Comparison of ENCODE assay signal across 24 cellular contexts in the genomic region with DNA sequence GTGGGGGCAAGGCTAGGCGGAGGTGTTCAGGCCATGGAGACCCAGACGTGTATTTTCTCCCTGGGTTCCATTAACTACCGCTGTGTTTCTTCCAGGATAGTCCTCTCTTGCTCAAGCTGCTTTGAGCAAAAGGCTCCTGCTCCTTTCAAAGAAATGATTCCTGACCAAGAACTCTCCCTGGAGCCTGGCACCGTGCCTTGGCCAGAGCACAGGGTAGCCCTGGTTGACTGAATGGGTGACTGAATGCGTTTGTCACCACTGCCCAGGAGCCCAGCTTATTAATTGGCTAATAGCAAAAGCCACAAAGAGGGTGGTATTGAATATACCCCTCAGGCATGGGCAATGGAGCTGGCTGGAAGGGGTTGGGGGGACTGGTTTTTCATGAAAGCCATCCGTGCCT. TPM values are rescaled to one million over a fixed set of nuclear protein-coding genes. Genes with fewer than 3 reads are reported as not detected.
"Had no signal": no experiment of that assay in that cellular context is flagged by ENCODE, and none has a peak within 500 bp of the region (broad histone marks: within the 10 kb centered on the region; RNA-seq: fewer than 3 reads in every experiment).

No MANE protein-coding gene starts in this region.

- H3K36me3 Mint-ChIP-seq: memory B cell; mesothelial cell of epicardium; naive thymus-derived CD4-positive, alpha-beta T cell; stimulated activated memory B cell treated with anti-CD40 and anti-IgM and Interleukin-4, amounts not matched to agents 10 μg/mL and 1 μg/mL and 100 μg/mL, for 72 hours had no signal

- H3K4me1 Mint-ChIP-seq: mesothelial cell of epicardium had no signal

- H3K4me3 Mint-ChIP-seq: memory B cell; mesothelial cell of epicardium; naive thymus-derived CD4-positive, alpha-beta T cell; nephron progenitor cell; stimulated activated memory B cell treated with anti-CD40 and anti-IgM and Interleukin-4, amounts not matched to agents 10 μg/mL and 1 μg/mL and 100 μg/mL, for 72 hours had no signal

- H3K27me3 Mint-ChIP-seq: memory B cell; stimulated activated memory B cell treated with anti-CD40 and anti-IgM and Interleukin-4, amounts not matched to agents 10 μg/mL and 1 μg/mL and 100 μg/mL, for 72 hours had no signal

- H3K27ac Mint-ChIP-seq: memory B cell; mesothelial cell of epicardium; naive thymus-derived CD4-positive, alpha-beta T cell; nephron progenitor cell; stimulated activated memory B cell treated with anti-CD40 and anti-IgM and Interleukin-4, amounts not matched to agents 10 μg/mL and 1 μg/mL and 100 μg/mL, for 72 hours had no signal

- H3K9me3 Mint-ChIP-seq: memory B cell; mesothelial cell of epicardium; naive thymus-derived CD4-positive, alpha-beta T cell; nephron progenitor cell; stimulated activated memory B cell treated with anti-CD40 and anti-IgM and Interleukin-4, amounts not matched to agents 10 μg/mL and 1 μg/mL and 100 μg/mL, for 72 hours had no signal

- H3K36me3 ChIP-seq: gastrocnemius medialis, lower lobe of right lung, ovary, right lobe of liver, thoracic aorta, tibial nerve, upper lobe of left lung, vagina had no signal

- H3K4me1 ChIP-seq: gastrocnemius medialis, lower lobe of right lung, right lobe of liver, upper lobe of left lung, vagina had no signal

- H3K4me3 ChIP-seq: dorsolateral prefrontal cortex, gastrocnemius medialis, lower lobe of right lung, ovary, right lobe of liver, smooth muscle cell, thoracic aorta, tibial nerve, upper lobe of left lung, vagina had no signal

- ATAC-seq: esophagus mucosa; gastrocnemius medialis; left ventricle myocardium superior; lower lobe of right lung; naive thymus-derived CD4-positive, alpha-beta T cell; right lobe of liver; stimulated activated memory B cell treated with anti-CD40 and anti-IgM and Interleukin-4, amounts not matched to agents 10 μg/mL and 1 μg/mL and 100 μg/mL, for 72 hours; stimulated activated naive CD8-positive, alpha-beta T cell treated with anti-CD3 and anti-CD28 coated beads, Interleukin-15, Interleukin-2, amounts not matched to agents 100 U/mL and 50 U/mL, for 24 hours had no signal

- DNase-seq: cerebellar nuclear complex; effector CD4-positive, alpha-beta T cell; foreskin fibroblast; gastrocnemius medialis; left ventricle myocardium superior; lower lobe of right lung; naive thymus-derived CD4-positive, alpha-beta T cell; nephron progenitor cell; occipital lobe; right lobe of liver; stimulated activated CD4-positive, alpha-beta T cell treated with anti-CD3 and anti-CD28 coated beads, Interleukin-4, amount 100 ng/mL, for 4 hours; stimulated activated naive CD8-positive, alpha-beta T cell treated with anti-CD3 and anti-CD28 coated beads, Interleukin-15, Interleukin-2, amounts not matched to agents 100 U/mL and 50 U/mL, for 24 hours; upper lobe of left lung had no signal

- H3K27ac ChIP-seq: epithelial cell of prostate, gastrocnemius medialis, lower lobe of right lung, ovary, right lobe of liver, thoracic aorta, tibial nerve, upper lobe of left lung, vagina had no signal

- H3K27me3 ChIP-seq: dorsolateral prefrontal cortex, gastrocnemius medialis, ovary, right lobe of liver, tibial nerve, upper lobe of left lung, vagina had no signal

- H3K9me3 ChIP-seq: gastrocnemius medialis, lower lobe of right lung, ovary, right lobe of liver, thoracic aorta, tibial nerve, upper lobe of left lung, vagina had no signal

RNA-seq across cellular contexts. Expression of a gene that starts 13.9 kb away (rescaled TPM):
- total RNA-seq: gastrocnemius medialis, left ventricle myocardium superior, thoracic aorta, vagina had no signal
- polyA plus RNA-seq: naive thymus-derived CD4-positive, alpha-beta T cell had no signal
